ENCODE assay signal across 8 cellular contexts in the genomic region with DNA sequence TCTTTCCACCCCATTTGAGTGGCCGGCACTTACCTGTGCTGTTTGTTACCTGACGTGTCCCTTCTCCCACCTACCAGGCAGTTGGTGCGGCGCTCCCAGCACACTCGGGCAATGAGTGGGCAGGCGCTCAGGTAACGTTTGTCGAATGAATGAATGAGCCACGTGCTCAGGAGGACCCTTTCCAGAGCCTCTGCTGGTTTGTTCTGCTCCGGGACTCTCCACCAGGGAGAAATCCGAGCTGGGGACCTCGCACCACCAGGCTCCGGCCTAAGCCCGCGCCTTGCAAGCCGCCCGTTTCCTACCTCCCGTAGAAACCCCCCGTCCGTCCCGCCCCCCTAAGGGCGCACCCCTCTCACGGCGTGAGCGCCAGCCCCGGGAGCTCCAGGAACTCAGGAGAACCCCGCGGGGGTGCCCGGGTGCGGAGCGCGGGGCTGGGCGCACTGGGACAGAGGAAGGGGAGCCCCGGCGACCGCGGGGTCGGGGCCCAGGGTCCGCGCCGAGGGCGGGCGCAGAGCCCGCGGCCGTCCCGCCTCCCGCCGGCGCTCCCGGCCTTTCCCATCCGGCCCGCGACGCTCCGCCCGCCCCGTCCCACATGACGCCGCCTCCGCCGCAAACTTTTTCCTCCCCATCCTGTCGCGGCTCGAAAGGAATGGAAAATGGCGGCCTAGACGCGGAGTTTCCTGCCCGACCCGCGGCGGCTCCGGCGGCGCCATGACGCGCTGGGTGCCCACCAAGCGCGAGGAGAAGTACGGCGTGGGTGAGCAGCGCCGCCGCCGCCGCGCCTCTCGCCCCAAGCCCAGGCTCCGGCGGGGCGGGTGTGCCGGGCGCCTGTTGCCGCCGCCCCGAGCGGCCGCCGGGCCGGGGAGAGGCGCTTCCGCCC. TPM values are rescaled to one million over a fixed set of nuclear protein-coding genes. Genes with fewer than 3 reads are reported as not detected.
A peak's percentile ranks its signal among the peaks of the same experiment; 100 is the strongest.
DNase-seq lines count a peak whose midpoint lies in the region; ATAC-seq and TF ChIP-seq lines count a peak whose summit lies in the region.

A gene (plus strand): TSS at position 622 of the 880 bp plus-strand sequence. CDS start 90 bp downstream, at position 712.

- no peaks in the 10 kb centered on the region for H3K36me3 ChIP-seq in uterus

- no peaks in the 10 kb centered on the region for H3K36me3 Mint-ChIP-seq in activated naive CD4-positive, alpha-beta T cell treated with anti-CD3 and anti-CD28 coated beads, Interleukin-2, amount 50 U/mL, for 24 hours
- peaks cover 1% of the 10 kb centered on the region for H3K36me3 Mint-ChIP-seq in activated CD8-positive, alpha-beta T cell treated with anti-CD3 and anti-CD28 coated beads for 36 hours (ENCODE audit: low read depth)

- intact Hi-C loops in activated CD8-positive, alpha-beta T cell treated with anti-CD3 and anti-CD28 coated beads for 36 hours (cut with micrococcal nuclease): no loop called here
- intact Hi-C loops in uterus (cut with DNase I; ENCODE audit: low total_unique reads): no loop called here

- H3K4me1 Mint-ChIP-seq in activated naive CD4-positive, alpha-beta T cell treated with anti-CD3 and anti-CD28 coated beads, Interleukin-2, amount 50 U/mL, for 24 hours: no peaks in the 10 kb centered on the region
- no peaks in the 10 kb centered on the region for H3K4me1 Mint-ChIP-seq in activated CD8-positive, alpha-beta T cell treated with anti-CD3 and anti-CD28 coated beads for 36 hours (ENCODE audit: low read depth)

- TF ChIP-seq CTCF in activated CD8-positive, alpha-beta T cell treated with anti-CD3 and anti-CD28 coated beads for 36 hours (IDR thresholded peaks at IDR 0.05): no peak
- TF ChIP-seq CTCF in uterus (IDR thresholded peaks at IDR 0.05): no peak

- peak; percentile 53 for ATAC-seq in activated CD8-positive, alpha-beta T cell treated with anti-CD3 and anti-CD28 coated beads for 36 hours
- ATAC-seq in HG02623 (IDR thresholded peaks at IDR 0.05; ENCODE audit: unreplicated experiment) (no peak), HG02981 (IDR thresholded peaks at IDR 0.05; ENCODE audit: unreplicated experiment) (no peak)

- H3K9me3 Mint-ChIP-seq in activated naive CD4-positive, alpha-beta T cell treated with anti-CD3 and anti-CD28 coated beads, Interleukin-2, amount 50 U/mL, for 24 hours: no peaks in the 10 kb centered on the region
- H3K9me3 Mint-ChIP-seq in activated CD8-positive, alpha-beta T cell treated with anti-CD3 and anti-CD28 coated beads for 36 hours: no peaks in the 10 kb centered on the region

- POLR2A ChIA-PET in activated CD8-positive, alpha-beta T cell treated with anti-CD3 and anti-CD28 coated beads for 36 hours (lab: Charles Lee): no interaction called here

- no peak for DNase-seq in activated naive CD4-positive, alpha-beta T cell (lab: John Stamatoyannopoulos, UW)
- DNase-seq in activated CD8-positive, alpha-beta T cell treated with anti-CD3 and anti-CD28 coated beads for 36 hours: peak; percentile 17
- peak; percentile 18 for DNase-seq in fibroblast of the conjunctiva (ENCODE audit: low read depth)
- DNase-seq in myocyte (ENCODE audit: low read depth): peak; percentile 80
- DNase-seq in uterus: peak; percentile 56 to 63

- H3K9me3 ChIP-seq in uterus: no peaks in the 10 kb centered on the region

- H3K27ac Mint-ChIP-seq in activated naive CD4-positive, alpha-beta T cell treated with anti-CD3 and anti-CD28 coated beads, Interleukin-2, amount 50 U/mL, for 24 hours: peak within 1 kb of the TSS; percentile 30
- H3K27ac Mint-ChIP-seq in activated CD8-positive, alpha-beta T cell treated with anti-CD3 and anti-CD28 coated beads for 36 hours: no peak within 1 kb of the TSS

- H3K27ac ChIP-seq in uterus: peak within 1 kb of the TSS; percentile 79 to 86

- TF ChIP-seq POLR2A in uterus (IDR thresholded peaks at IDR 0.05): peak in 1 of 2 donors; percentile 42

- no peaks in the 10 kb centered on the region for H3K27me3 ChIP-seq in uterus

- H3K4me1 ChIP-seq in uterus: peaks cover 0 to 8% of the 10 kb centered on the region in 2 donors

- no peak within 1 kb of the TSS for H3K4me3 Mint-ChIP-seq in activated naive CD4-positive, alpha-beta T cell treated with anti-CD3 and anti-CD28 coated beads, Interleukin-2, amount 50 U/mL, for 24 hours
- H3K4me3 Mint-ChIP-seq in activated CD8-positive, alpha-beta T cell treated with anti-CD3 and anti-CD28 coated beads for 36 hours: peak within 1 kb of the TSS; percentile 49

- CTCF ChIA-PET in activated CD8-positive, alpha-beta T cell treated with anti-CD3 and anti-CD28 coated beads for 36 hours (lab: Charles Lee): no interaction called here

- peaks cover 20% of the 10 kb centered on the region for H3K27me3 Mint-ChIP-seq in activated naive CD4-positive, alpha-beta T cell treated with anti-CD3 and anti-CD28 coated beads, Interleukin-2, amount 50 U/mL, for 24 hours
- H3K27me3 Mint-ChIP-seq in activated CD8-positive, alpha-beta T cell treated with anti-CD3 and anti-CD28 coated beads for 36 hours: peaks cover 24% of the 10 kb centered on the region

- peak within 1 kb of the TSS; percentile 60 to 96 for H3K4me3 ChIP-seq in uterus

RNA-seq across cellular contexts. Expression of the gene that starts here (rescaled TPM):
- total RNA-seq in activated CD8-positive, alpha-beta T cell treated with anti-CD3 and anti-CD28 coated beads for 36 hours: under 1 TPM; 0.14 to 0.18 TPM
- 35.1 and 37.6 TPM in 2 replicates for total RNA-seq in myocyte
- 23.1 TPM for polyA plus RNA-seq in myocyte (2012)
- total RNA-seq in uterus: 100 to 1,000 TPM in 1 of 4 donors, 10 to 100 TPM in 3; 15.6 to 130 (median 65.0) TPM

Comparison
In these comparisons a context has a peak if more than half of its experiments do, and no peak if none do; other contexts are left out.
1. RNA of the gene that starts here (total RNA-seq): 15.6 to 130 TPM in uterus and 35.1 to 37.6 TPM in myocyte; 0.14 to 0.18 TPM in activated CD8-positive, alpha-beta T cell treated with anti-CD3 and anti-CD28 coated beads for 36 hours; every median in the first group is over 10 times any median in the second.
2. Peak in DNase-seq and ATAC-seq in activated CD8-positive, alpha-beta T cell treated with anti-CD3 and anti-CD28 coated beads for 36 hours; RNA of the gene not detected or under 1 TPM.
3. DNase-seq: peak in fibroblast of the conjunctiva (single experiment), myocyte (single experiment) and uterus (2 of 2); none in activated naive CD4-positive, alpha-beta T cell (0 of 4).